ENCODE assay signal across 8 cellular contexts in genomic region chr7:20220293-20220755, GRCh38. TPM values are rescaled to one million over a fixed set of nuclear protein-coding genes. Genes with fewer than 3 reads are reported as not detected.
DNase-seq lines count a peak whose midpoint lies in the region; ATAC-seq and TF ChIP-seq lines count a peak whose summit lies in the region.

No MANE protein-coding gene starts in this region.

- H3K4me1 ChIP-seq in IMR-90 (ENCODE audit: control insufficient read depth, insufficient read depth, low read length) (peaks cover 19% of the 10 kb centered on the region), hepatocyte (ENCODE audit: insufficient read depth) (peaks cover 30% of the 10 kb centered on the region)

- H3K4me2 ChIP-seq in IMR-90 (ENCODE audit: low read depth, low read length) (no peak overlapping the region), hepatocyte (peak overlapping the region; percentile 14)

- H3K27ac ChIP-seq in AG04450 (ENCODE audit: low read depth, low read length) (peak overlapping the region; percentile 80), IMR-90 (ENCODE audit: insufficient read depth, low read length) (peak overlapping the region; percentile 87), hepatocyte (peak overlapping the region; percentile 97)

- H3K4ac ChIP-seq in IMR-90 (ENCODE audit: low read depth, low read length), result peak overlapping the region; percentile 89

- TF ChIP-seq CTCF in AG04450 (IDR thresholded peaks at IDR 0.05; ENCODE audit: low read depth, low read length) (no peak), IMR-90 (conservative IDR thresholded peaks at IDR 0.05; ENCODE audit: low read depth, low read length) (no peak), hepatocyte (IDR thresholded peaks at IDR 0.05; ENCODE audit: poor library complexity) (no peak)

- H2AFZ ChIP-seq in IMR-90 (replicated peaks; ENCODE audit: low read length, poor library complexity), result peak overlapping the region; percentile 82
- no peak overlapping the region for H2AFZ ChIP-seq in hepatocyte

- H4K8ac ChIP-seq in IMR-90 (ENCODE audit: low read depth in 2 of 2, low read length in 2 of 2), result peak overlapping the region in 1 of 2 experiments; percentile 86; a peak in 3 of 4 replicates

- H2BK5ac ChIP-seq in IMR-90 (ENCODE audit: low read depth, low read length, poor library complexity, severe bottlenecking), result peak overlapping the region; percentile 89

- peak overlapping the region; percentile 90; the same call in 2 of the 3 replicates for H2BK15ac ChIP-seq in IMR-90 (ENCODE audit: low read depth, low read length)

- H3K27me3 ChIP-seq in AG04450 (ENCODE audit: control insufficient read depth, insufficient read depth, low read length) (no peaks in the 10 kb centered on the region), IMR-90 (ENCODE audit: control insufficient read depth, insufficient read depth, low read length) (no peaks in the 10 kb centered on the region), hepatocyte (no peaks in the 10 kb centered on the region)

- CTCF ChIA-PET in AG04450 (lab: Charles Lee), result interaction anchor here (0.6 kb wide), 1 partner anchor 87 kb away, joined by 3 read pairs; no protein-coding TSS in a partner anchor
- CTCF ChIA-PET in IMR-90 (lab: Yijun Ruan, JAX), result interaction anchor here (0.7 kb wide), 1 partner anchor 73 kb away, joined by 3 read pairs; no protein-coding TSS in a partner anchor

- no peaks in the 10 kb centered on the region for H3K79me1 ChIP-seq in IMR-90 (ENCODE audit: low read depth in 1 of 2, low read length in 2 of 2)

- H2BK120ac ChIP-seq in IMR-90 (ENCODE audit: low read depth, low read length), result peak overlapping the region; percentile 93

- no peak for TF ChIP-seq RAD21 in IMR-90 (IDR thresholded peaks at IDR 0.05; ENCODE audit: low read length)

- H3K9me1 ChIP-seq in IMR-90 (ENCODE audit: insufficient read depth, low read length), result peaks cover 6% of the 10 kb centered on the region

- H2BK20ac ChIP-seq in IMR-90 (ENCODE audit: low read depth, low read length), result peak overlapping the region; percentile 95

- no peak overlapping the region for H3K56ac ChIP-seq in IMR-90 (ENCODE audit: extremely low read depth, insufficient read depth, low read length)

- H3K36me3 ChIP-seq in IMR-90 (ENCODE audit: control insufficient read depth, insufficient read depth, low read length) (no peaks in the 10 kb centered on the region), hepatocyte (replicated peaks; ENCODE audit: insufficient read depth, low read depth) (no peaks in the 10 kb centered on the region)

- dilution Hi-C loops in IMR-90 (cut with HindIII; ENCODE audit: low sequenced_read_pairs, unreplicated experiment), result no loop called here

- POLR2A ChIA-PET in AG04450 (lab: Yijun Ruan, JAX) (interaction anchor here (0.5 to 3.2 kb wide), 6 partner anchors 10 to 110 kb away, joined by 3 to 26 read pairs (median 6); partner anchors contain the start of gene ITGB8), IMR-90 (lab: Charles Lee; ENCODE audit: unreplicated experiment) (no interaction called here)

- no TSS peak for BruUV-seq in IMR-90 (replicated peaks; lab: Mats Ljungman, UMichigan)

- no peak overlapping the region for H2AK9ac ChIP-seq in IMR-90 (replicated peaks; ENCODE audit: low read depth, low read length, poor library complexity)

- H3K4me3 ChIP-seq in AG04450 (ENCODE audit: low read depth, low read length) (no peak overlapping the region), IMR-90 (ENCODE audit: insufficient read depth, low read depth, low read length) (no peak overlapping the region), hepatocyte (no peak overlapping the region)

- in situ Hi-C loops in IMR-90 (cut with MboI; ENCODE audit: low sequenced_read_pairs), result no loop called here

- peak overlapping the region; percentile 86 for H4K91ac ChIP-seq in IMR-90 (ENCODE audit: insufficient read depth, low read depth, low read length)

- peak overlapping the region; percentile 76 for H3K18ac ChIP-seq in IMR-90 (ENCODE audit: low read depth, low read length)

- peak overlapping the region; percentile 85 for H3K14ac ChIP-seq in IMR-90 (replicated peaks; ENCODE audit: low read depth, low read length)

- H3K9ac ChIP-seq in IMR-90 (ENCODE audit: low read depth, low read length), result peak overlapping the region; percentile 4; the same call in 1 of the 2 replicates

- H3K9me2 ChIP-seq in hepatocyte (replicated peaks; ENCODE audit: insufficient read depth), result no peaks in the 10 kb centered on the region

- WGBS in IMR-90 (ENCODE audit: extremely low coverage in 2 of 2, insufficient read length in 1 of 2), 2 experiments, result no CpG with 5 or more reads among the region's 3 CpGs
- 61% methylated on average over 3 of the region's 3 CpGs for whole genome bisulfite sequencing in hepatocyte (ENCODE audit: low lambda C conversion rate, missing lambda C conversion rate)

- H3K79me2 ChIP-seq in hepatocyte, result peaks cover 6% of the 10 kb centered on the region

- peak overlapping the region; percentile 83 for H4K5ac ChIP-seq in IMR-90 (ENCODE audit: low read depth, low read length)

- no peak for TF ChIP-seq POLR2A in IMR-90 (IDR thresholded peaks at IDR 0.05; ENCODE audit: low read depth, low read length)

- H4K20me1 ChIP-seq in IMR-90 (ENCODE audit: insufficient read depth, low read length) (no peaks in the 10 kb centered on the region), hepatocyte (ENCODE audit: insufficient read depth, poor library complexity, severe bottlenecking) (no peaks in the 10 kb centered on the region)

- ATAC-seq in GM19463 (IDR thresholded peaks at IDR 0.05; ENCODE audit: unreplicated experiment) (peak; percentile 17), IMR-90 (ENCODE audit: low read depth) (no peak), HG02610 (IDR thresholded peaks at IDR 0.05; ENCODE audit: unreplicated experiment) (no peak)

- intact Hi-C loops in IMR-90 (cut with micrococcal nuclease), result loop anchor here (5.0 kb wide), 1 partner anchor 73 kb away; no protein-coding TSS in a partner anchor

- no peaks in the 10 kb centered on the region for H3K9me3 ChIP-seq in AG04450 (ENCODE audit: control insufficient read depth, insufficient read depth, low read length)
- H3K9me3 ChIP-seq in IMR-90 (ENCODE audit: control insufficient read depth, insufficient read depth, low read length), result no peaks in the 10 kb centered on the region
- H3K9me3 ChIP-seq in hepatocyte (ENCODE audit: low read depth), result no peaks in the 10 kb centered on the region

- DNase-seq in AG04450 (ENCODE audit: low read depth, low spot score) (no peak), IMR-90 (no peak), hepatocyte (ENCODE audit: low spot score) (no peak), NCI-H2081 (lab: John Stamatoyannopoulos, UW) (no peak), EL (no peak)
- DNase-seq in activated naive CD4-positive, alpha-beta T cell (lab: John Stamatoyannopoulos, UW), result no peak

- H2AK5ac ChIP-seq in IMR-90 (ENCODE audit: low read depth, low read length), result peak overlapping the region; percentile 90; the same call in 1 of the 2 replicates

- peak overlapping the region; percentile 57 for H3K23ac ChIP-seq in IMR-90 (ENCODE audit: low read depth, low read length)

TF ChIP-seq in IMR-90, 13 proteins besides CTCF, POLR2A, EP300 and RAD21:
- TF ChIP-seq BHLHE40 (IDR thresholded peaks at IDR 0.05; ENCODE audit: low read depth, low read length), result no peak
- TF ChIP-seq ELK1 (IDR thresholded peaks at IDR 0.05; ENCODE audit: borderline replicate concordance, low read depth, low read length), result no peak
- TF ChIP-seq SMC3 (IDR thresholded peaks at IDR 0.05; ENCODE audit: low read depth, low read length), result no peak
- no peak for TF ChIP-seq RFX5 (IDR thresholded peaks at IDR 0.05; ENCODE audit: low read depth, low read length)
- no peak for TF ChIP-seq CEBPB (IDR thresholded peaks at IDR 0.05; ENCODE audit: low read depth, low read length)
- TF ChIP-seq MAFK (IDR thresholded peaks at IDR 0.05; ENCODE audit: low read depth, low read length), result no peak
- TF ChIP-seq CHD1 (IDR thresholded peaks at IDR 0.05; ENCODE audit: low read depth, low read length), result no peak
- no peak for TF ChIP-seq MAZ (IDR thresholded peaks at IDR 0.05; ENCODE audit: borderline replicate concordance, low read depth, low read length)
- no peak for TF ChIP-seq RCOR1 (IDR thresholded peaks at IDR 0.05; ENCODE audit: insufficient replicate concordance, low read length)
- TF ChIP-seq FOS (IDR thresholded peaks at IDR 0.05; ENCODE audit: low read depth, low read length), result no peak
- no peak for TF ChIP-seq NFE2L2 (IDR thresholded peaks at IDR 0.05; ENCODE audit: low read depth, low read length)
- TF ChIP-seq USF2 (IDR thresholded peaks at IDR 0.05; ENCODE audit: low read depth, low read length), result no peak
- no peak for TF ChIP-seq MXI1 (IDR thresholded peaks at IDR 0.05; ENCODE audit: borderline replicate concordance, low read depth, low read length)
TF ChIP-seq in IMR-90: peak in this region for 0.

RNA-seq across cellular contexts. Expression of gene MACC1, which starts 3.1 kb away (rescaled TPM):
- polyA plus RNA-seq in AG04450 (2011; rRNA removed), result 0.06 and 0.07 TPM in 2 replicates
- 0.09 and 0.30 TPM in 2 replicates for polyA minus RNA-seq in AG04450 (2011; rRNA and poly(A)+ RNA removed)
- total RNA-seq in IMR-90 (2012; rRNA removed), result under 0.01 TPM in 2 replicates
- not detected in 2 replicates for polyA plus RNA-seq in IMR-90 (2012; rRNA removed)
- polyA plus RNA-seq in IMR-90 (2012; cell fraction: cytosol; rRNA removed), result not detected in 2 replicates
- polyA plus RNA-seq in IMR-90 (2012; cell fraction: nucleus; rRNA removed; ENCODE audit: low replicate concordance), result 0.01 TPM in 1 of 2 replicates, not detected in the other
- total RNA-seq in hepatocyte, result 42.9 and 46.0 TPM in 2 replicates
- polyA plus RNA-seq in hepatocyte, result 6.9 and 7.2 TPM in 2 replicates
